ENCODE assay signal across 21 cellular contexts in genomic region chr21:45796003-45796402, GRCh38.
DNase-seq lines count a peak whose midpoint lies in the region; ATAC-seq, FAIRE-seq and TF ChIP-seq lines count a peak whose summit lies in the region.
"Had no signal": no experiment of that assay in that cellular context is flagged by ENCODE, and none has a peak within 500 bp of the region (broad histone marks: within the 10 kb centered on the region; RNA-seq: fewer than 3 reads in every experiment).

No MANE protein-coding gene starts in this region.

- no peaks in the 10 kb centered on the region for H3K9me3 ChIP-seq in HepG2 (ENCODE audit: low read length)
- H3K9me3 ChIP-seq in right lobe of liver, result no peaks in the 10 kb centered on the region
- no peaks in the 10 kb centered on the region for H3K9me3 ChIP-seq in IMR-90 (ENCODE audit: control insufficient read depth, insufficient read depth, low read length)
- H3K9me3 ChIP-seq in K562 (replicated peaks; ENCODE audit: control insufficient read depth, insufficient read depth, low read depth, low read length), result no peaks in the 10 kb centered on the region
- H3K9me3 ChIP-seq: Caco-2 had no signal

- CTCF ChIA-PET in HepG2 (lab: Yijun Ruan, JAX; ENCODE audit: low intra/inter-chr PET ratio, low total read pairs) (no interaction called here), IMR-90 (lab: Yijun Ruan, JAX) (no interaction called here), K562 (lab: Yijun Ruan, JAX; ENCODE audit: low intra/inter-chr PET ratio) (no interaction called here)

- no peak overlapping the region for H4K8ac ChIP-seq in IMR-90 (ENCODE audit: low read depth in 2 of 2, low read length in 2 of 2)

- TF ChIP-seq POLR2A in HepG2 (IDR thresholded peaks at IDR 0.05; ENCODE audit: insufficient read depth in 1 of 2, low read depth in 2 of 2, low read length in 2 of 2) (no peak), right lobe of liver (IDR thresholded peaks at IDR 0.05) (no peak), IMR-90 (IDR thresholded peaks at IDR 0.05; ENCODE audit: low read depth, low read length) (no peak), K562 (conservative IDR thresholded peaks at IDR 0.05) (no peak)

- 0% methylated on average over 3 of the region's 3 CpGs for WGBS in HepG2 (ENCODE audit: low lambda C conversion rate)
- 51% methylated on average over 3 of the region's 3 CpGs for WGBS in right lobe of liver (ENCODE audit: insufficient coverage, low coverage, low lambda C conversion rate, missing lambda C conversion rate)
- WGBS in IMR-90 (ENCODE audit: extremely low coverage in 2 of 2, insufficient read length in 1 of 2), 2 experiments, result no CpG with 5 or more reads among the region's 3 CpGs
- WGBS in K562 (ENCODE audit: insufficient coverage, low coverage, missing lambda C conversion rate), result 4% methylated on average over 3 of the region's 3 CpGs

- no peak overlapping the region for H4K91ac ChIP-seq in IMR-90 (ENCODE audit: insufficient read depth, low read depth, low read length)

- H3K18ac ChIP-seq in IMR-90 (ENCODE audit: low read depth, low read length), result no peak overlapping the region

- no peak overlapping the region for H2AK5ac ChIP-seq in IMR-90 (ENCODE audit: low read depth, low read length)

- H4K5ac ChIP-seq in IMR-90 (ENCODE audit: low read depth, low read length), result no peak overlapping the region

- H3K79me2 ChIP-seq in HepG2 (ENCODE audit: insufficient read depth, low read length), result no peaks in the 10 kb centered on the region
- H3K79me2 ChIP-seq in K562 (ENCODE audit: control insufficient read depth, insufficient read depth, low read length), result no peaks in the 10 kb centered on the region

- TF ChIP-seq EP300 in HepG2 (IDR thresholded peaks at IDR 0.05; ENCODE audit: low read depth in 2 of 2, low read length in 2 of 2) (no peak), HepG2 (CRISPR knock-in tag; IDR thresholded peaks at IDR 0.05; ENCODE audit: borderline replicate concordance) (no peak), K562 (IDR thresholded peaks at IDR 0.05; ENCODE audit: low read length) (no peak)

- no peak overlapping the region for H2AK9ac ChIP-seq in IMR-90 (replicated peaks; ENCODE audit: low read depth, low read length, poor library complexity)

- H2BK15ac ChIP-seq in IMR-90 (ENCODE audit: low read depth, low read length), result no peak overlapping the region

- DNase-seq in HepG2 (ENCODE audit: low spot score), result no peak
- no peak for DNase-seq in right lobe of liver
- no peak for DNase-seq in IMR-90
- no peak for DNase-seq in K562 (ENCODE audit: extremely low read depth in 1 of 4, low spot score in 3 of 4)
- no peak for DNase-seq in GM13976 (ENCODE audit: low spot score)
- DNase-seq: 8988T; AML-193; Caco-2; Calu3; CD4-positive, alpha-beta T cell; CD8-positive, alpha-beta T cell; DMS79 treated with DMSO at 0.1 percent for 48 hours; GF-D8 had no signal

- no peak overlapping the region for H3K14ac ChIP-seq in IMR-90 (replicated peaks; ENCODE audit: low read depth, low read length)

- H3K27ac ChIP-seq in HepG2 (ENCODE audit: extremely low read length, insufficient read depth, low read length) (no peak overlapping the region), right lobe of liver (no peak overlapping the region), IMR-90 (ENCODE audit: insufficient read depth, low read length) (no peak overlapping the region), K562 (ENCODE audit: extremely low read depth, low read depth, low read length) (no peak overlapping the region)
- H3K27ac ChIP-seq: BLaER1 treated with 17β-estradiol and CSF1 and Interleukin-3, amounts not matched to agents 10 nM and 100 nM; C4-2B had no signal

- dilution Hi-C loops in IMR-90 (cut with HindIII; ENCODE audit: low sequenced_read_pairs, unreplicated experiment), result no loop called here

- H3K9ac ChIP-seq in HepG2 (ENCODE audit: insufficient read depth, low read depth, low read length) (no peak overlapping the region), IMR-90 (ENCODE audit: low read depth, low read length) (no peak overlapping the region), K562 (ENCODE audit: insufficient read depth in 1 of 2, low read depth in 2 of 2, low read length in 2 of 2) (no peak overlapping the region)
- H3K9ac ChIP-seq: BLaER1 treated with 17β-estradiol and CSF1 and Interleukin-3, amounts not matched to agents 10 nM and 100 nM had no signal

- intact Hi-C loops in HepG2 (cut with micrococcal nuclease; ENCODE audit: unreplicated experiment), result no loop called here
- intact Hi-C loops in right lobe of liver (cut with DNase I), result no loop called here
- intact Hi-C loops in IMR-90 (cut with micrococcal nuclease), result no loop called here
- intact Hi-C loops in K562 (cut with micrococcal nuclease), result no loop called here

- H2BK120ac ChIP-seq in IMR-90 (ENCODE audit: low read depth, low read length), result no peak overlapping the region

- H3K4ac ChIP-seq in IMR-90 (ENCODE audit: low read depth, low read length), result no peak overlapping the region

- no peak for TF ChIP-seq CTCF in HepG2 (CRISPR knock-in tag; IDR thresholded peaks at IDR 0.05)
- no peak for TF ChIP-seq CTCF in right lobe of liver (IDR thresholded peaks at IDR 0.05)
- TF ChIP-seq CTCF in IMR-90 (conservative IDR thresholded peaks at IDR 0.05; ENCODE audit: low read depth, low read length), result no peak
- no peak for TF ChIP-seq CTCF in K562 (IDR thresholded peaks at IDR 0.05 in 2 of 3, conservative IDR thresholded peaks at IDR 0.05 in 1 of 3; ENCODE audit: insufficient read depth in 2 of 3, low read depth in 1 of 3, low read length in 3 of 3)
- TF ChIP-seq CTCF in GM13976 (IDR thresholded peaks at IDR 0.05; ENCODE audit: borderline replicate concordance, control extremely low read depth, extremely low read depth, insufficient read depth, missing control alignments), result no peak

- no peak overlapping the region for H3K56ac ChIP-seq in IMR-90 (ENCODE audit: extremely low read depth, insufficient read depth, low read length)

- FAIRE-seq in HepG2 (lab: Jason Lieb, UNC), result no peak
- FAIRE-seq in K562 (lab: Jason Lieb, UNC), result peak; percentile 6
- FAIRE-seq: D721Med, G401.6, GM12891, GM18507, GM19239 had no signal

- H2AFZ ChIP-seq in HepG2 (ENCODE audit: low read length) (no peak overlapping the region), IMR-90 (replicated peaks; ENCODE audit: low read length, poor library complexity) (no peak overlapping the region), K562 (ENCODE audit: low read depth, low read length) (no peak overlapping the region)

- H3K36me3 ChIP-seq in HepG2 (replicated peaks in 1 of 2; ENCODE audit: control insufficient read depth in 1 of 2, insufficient read depth in 2 of 2, low read length in 2 of 2) (no peaks in the 10 kb centered on the region), right lobe of liver (no peaks in the 10 kb centered on the region), IMR-90 (ENCODE audit: control insufficient read depth, insufficient read depth, low read length) (no peaks in the 10 kb centered on the region), K562 (ENCODE audit: control insufficient read depth, insufficient read depth, low read length) (no peaks in the 10 kb centered on the region)

- H2BK5ac ChIP-seq in IMR-90 (ENCODE audit: low read depth, low read length, poor library complexity, severe bottlenecking), result no peak overlapping the region

- in situ Hi-C loops in HepG2 (cut with HindIII; ENCODE audit: extremely low pct_ligation_motif_present, low pct_unique_long_range_greater_than_20kb), result no loop called here
- in situ Hi-C loops in IMR-90 (cut with MboI; ENCODE audit: low sequenced_read_pairs), result no loop called here
- in situ Hi-C loops in K562 (cut with MboI), result no loop called here
- in situ Hi-C loops in GM13976 (cut with MboI; ENCODE audit: low sequenced_read_pairs, unreplicated experiment), result no loop called here

- BruUV-seq in HepG2 (replicated peaks; lab: Mats Ljungman, UMichigan), result no TSS peak
- no TSS peak for BruUV-seq in IMR-90 (replicated peaks; lab: Mats Ljungman, UMichigan)
- no TSS peak for BruUV-seq in K562 (replicated peaks; lab: Mats Ljungman, UMichigan)

- H3K4me1 ChIP-seq in HepG2 (ENCODE audit: insufficient read depth, low read length), result peaks cover 33% of the 10 kb centered on the region
- no peaks in the 10 kb centered on the region for H3K4me1 ChIP-seq in right lobe of liver
- H3K4me1 ChIP-seq in IMR-90 (ENCODE audit: control insufficient read depth, insufficient read depth, low read length), result no peaks in the 10 kb centered on the region
- no peaks in the 10 kb centered on the region for H3K4me1 ChIP-seq in K562 (replicated peaks in 1 of 2; ENCODE audit: control insufficient read depth in 2 of 2, insufficient read depth in 2 of 2, low read length in 2 of 2)

- no peak overlapping the region for H3K4me3 ChIP-seq in HepG2 (replicated peaks in 1 of 3; ENCODE audit: insufficient read depth in 1 of 3, low read depth in 2 of 3, low read length in 3 of 3)
- H3K4me3 ChIP-seq in right lobe of liver, result no peak overlapping the region
- no peak overlapping the region for H3K4me3 ChIP-seq in IMR-90 (ENCODE audit: insufficient read depth, low read depth, low read length)
- H3K4me3 ChIP-seq in K562, result no peak overlapping the region
- H3K4me3 ChIP-seq: BLaER1 treated with 17β-estradiol and CSF1 and Interleukin-3, amounts not matched to agents 10 nM and 100 nM had no signal

- TF ChIP-seq RAD21 in HepG2 (CRISPR knock-in tag; IDR thresholded peaks at IDR 0.05) (no peak), IMR-90 (IDR thresholded peaks at IDR 0.05; ENCODE audit: low read length) (no peak), K562 (CRISPR knock-in tag; conservative IDR thresholded peaks at IDR 0.05 in 1 of 2, IDR thresholded peaks at IDR 0.05 in 1 of 2) (no peak)

- no peak overlapping the region for H2BK20ac ChIP-seq in IMR-90 (ENCODE audit: low read depth, low read length)

- H3K23ac ChIP-seq in IMR-90 (ENCODE audit: low read depth, low read length), result no peak overlapping the region

- no peaks in the 10 kb centered on the region for H3K79me1 ChIP-seq in IMR-90 (ENCODE audit: low read depth in 1 of 2, low read length in 2 of 2)

- ATAC-seq in HepG2 (no peak), right lobe of liver (no peak), IMR-90 (ENCODE audit: low read depth) (no peak), K562 (no peak), GM18517 (IDR thresholded peaks at IDR 0.05; ENCODE audit: unreplicated experiment) (no peak)
- ATAC-seq: CD8-positive, alpha-beta T cell had no signal

- H4K20me1 ChIP-seq in HepG2 (ENCODE audit: insufficient read depth, low read length), result no peaks in the 10 kb centered on the region
- no peaks in the 10 kb centered on the region for H4K20me1 ChIP-seq in IMR-90 (ENCODE audit: insufficient read depth, low read length)
- H4K20me1 ChIP-seq in K562 (replicated peaks; ENCODE audit: control insufficient read depth, insufficient read depth, low read length), result peaks cover 9% of the 10 kb centered on the region; the same call in 1 of the 2 replicates

- H3K27me3 ChIP-seq in HepG2 (ENCODE audit: control insufficient read depth in 1 of 2, insufficient read depth in 2 of 2, low read length in 2 of 2) (peaks cover 3 to 28% of the 10 kb centered on the region in 2 experiments; a peak in 3 of 5 replicates), right lobe of liver (no peaks in the 10 kb centered on the region), IMR-90 (ENCODE audit: control insufficient read depth, insufficient read depth, low read length) (peaks cover 6% of the 10 kb centered on the region; the same call in 1 of the 2 replicates), K562 (ENCODE audit: control insufficient read depth in 2 of 2, insufficient read depth in 2 of 2, low read length in 2 of 2) (peaks cover 18 to 33% of the 10 kb centered on the region in 2 experiments; a peak in 4 of 5 replicates)
- H3K27me3 ChIP-seq: BLaER1 treated with 17β-estradiol and CSF1 and Interleukin-3, amounts not matched to agents 10 nM and 100 nM had no signal

- H3K9me1 ChIP-seq in IMR-90 (ENCODE audit: insufficient read depth, low read length) (no peaks in the 10 kb centered on the region; the same call in 1 of the 2 replicates), K562 (ENCODE audit: control insufficient read depth, insufficient read depth, low read length) (no peaks in the 10 kb centered on the region)

- POLR2A ChIA-PET in HepG2 (lab: Yijun Ruan, JAX) (no interaction called here), IMR-90 (lab: Charles Lee; ENCODE audit: unreplicated experiment) (no interaction called here), K562 (lab: Yijun Ruan, JAX) (no interaction called here)

- H3K4me2 ChIP-seq in HepG2 (ENCODE audit: low read depth, low read length), result no peak overlapping the region
- no peak overlapping the region for H3K4me2 ChIP-seq in IMR-90 (ENCODE audit: low read depth, low read length)
- H3K4me2 ChIP-seq in K562 (ENCODE audit: insufficient read depth, low read length), result no peak overlapping the region
- H3K4me2 ChIP-seq: BLaER1 treated with 17β-estradiol and CSF1 and Interleukin-3, amounts not matched to agents 10 nM and 100 nM had no signal

Comparison
In these comparisons a context has a peak if more than half of its experiments do, and no peak if none do; other contexts are left out.
1. Of the 241 proteins assayed by ChIP-seq in both HepG2 and K562: peak only in HepG2: MAFK; only in K562: CEBPB; in both: MAFF; in neither: 237; mixed calls (peak in some experiments, not most) for 1.